In the genomic region with DNA sequence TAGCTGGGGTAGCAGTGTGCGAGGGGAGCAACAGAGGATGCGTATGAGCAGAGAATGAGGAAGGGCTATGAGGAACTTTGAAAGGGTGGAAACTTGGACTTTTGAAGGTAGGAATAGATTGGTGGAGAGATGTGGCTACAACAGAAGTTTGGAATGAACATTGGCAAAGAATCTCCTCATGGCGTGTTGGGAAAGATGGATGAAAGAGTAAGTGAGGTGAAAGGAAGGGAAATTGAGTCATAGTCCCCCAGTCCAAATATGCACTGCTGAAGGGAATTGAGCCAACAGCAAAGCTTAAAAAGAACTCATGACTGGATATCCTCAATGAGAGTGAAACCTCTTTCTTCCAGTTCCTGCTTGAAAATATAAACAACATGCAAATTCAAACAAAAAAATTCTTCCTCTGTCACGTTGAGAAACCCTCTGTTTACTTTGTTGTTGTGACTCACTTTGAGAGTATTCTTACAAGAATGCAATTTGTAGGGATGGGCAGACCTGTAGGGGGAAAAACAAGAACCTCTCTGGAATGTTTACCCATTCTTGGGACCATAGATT, we compare ENCODE assay signal across 12 cellular contexts.
DNase-seq lines count a peak whose midpoint lies in the region; ATAC-seq and TF ChIP-seq lines count a peak whose summit lies in the region.
"Had no signal": no experiment of that assay in that cellular context is flagged by ENCODE, and none has a peak within 500 bp of the region (broad histone marks: within the 10 kb centered on the region; RNA-seq: fewer than 3 reads in every experiment).

No MANE protein-coding gene starts in this region.

- H3K36me3 ChIP-seq in ACC112 (ENCODE audit: insufficient read depth, low read length) (no peaks in the 10 kb centered on the region), brain microvascular endothelial cell (replicated peaks) (no peaks in the 10 kb centered on the region), WERI-Rb-1 (no peaks in the 10 kb centered on the region), Karpas-422 (ENCODE audit: insufficient read depth, low read length) (no peaks in the 10 kb centered on the region)
- H3K36me3 ChIP-seq: BE2C, right atrium auricular region had no signal

- H3K27me3 ChIP-seq in ACC112 (ENCODE audit: insufficient read depth, low read length) (no peaks in the 10 kb centered on the region), brain microvascular endothelial cell (replicated peaks) (no peaks in the 10 kb centered on the region), WERI-Rb-1 (ENCODE audit: insufficient read depth, low read depth, severe bottlenecking) (no peaks in the 10 kb centered on the region), Karpas-422 (ENCODE audit: low read length) (no peaks in the 10 kb centered on the region)
- H3K27me3 ChIP-seq: BE2C, right atrium auricular region had no signal

- DNase-seq in HPDE6-E6E7 (ENCODE audit: extremely low spot score) (peak; percentile 54), brain microvascular endothelial cell (no peak), iris pigment epithelial cell (ENCODE audit: low read depth) (peak; percentile 97), WERI-Rb-1 (no peak), DMS79 treated with DMSO at 0.1 percent for 48 hours (lab: John Stamatoyannopoulos, UW) (no peak), Karpas-422 (no peak)
- DNase-seq: BE2C, NCI-H1436 had no signal

- no peaks in the 10 kb centered on the region for H3K79me2 ChIP-seq in ACC112 (ENCODE audit: control insufficient read depth, insufficient read depth, low read length, unreplicated experiment)
- no peaks in the 10 kb centered on the region for H3K79me2 ChIP-seq in Karpas-422 (ENCODE audit: low read length)

- no peak overlapping the region for H3K9ac ChIP-seq in Karpas-422 (ENCODE audit: low read length)

- H3K4me1 ChIP-seq in ACC112 (ENCODE audit: control insufficient read depth, insufficient read depth, low read length, unreplicated experiment) (peaks cover 58% of the 10 kb centered on the region), Karpas-422 (ENCODE audit: low read length) (peaks cover 14% of the 10 kb centered on the region)
- H3K4me1 ChIP-seq: BE2C, right atrium auricular region had no signal

- H3K4me3 ChIP-seq in ACC112 (ENCODE audit: low read depth, low read length) (0 out of 2 replicates have a peak overlapping the region, but pooled peaks have one; percentile 4), brain microvascular endothelial cell (ENCODE audit: low read depth, low read length) (no peak overlapping the region), WERI-Rb-1 (ENCODE audit: low read depth, low read length) (no peak overlapping the region), Karpas-422 (ENCODE audit: low read length) (no peak overlapping the region)
- H3K4me3 ChIP-seq: right atrium auricular region had no signal

- H3K27ac ChIP-seq in ACC112 (ENCODE audit: low read depth, low read length): peak overlapping the region; percentile 94
- peak overlapping the region; percentile 25 for H3K27ac ChIP-seq in brain microvascular endothelial cell
- no peak overlapping the region for H3K27ac ChIP-seq in WERI-Rb-1
- no peak overlapping the region for H3K27ac ChIP-seq in Karpas-422 (ENCODE audit: low read length)
- H3K27ac ChIP-seq: right atrium auricular region had no signal

- ATAC-seq in HG03354 (IDR thresholded peaks at IDR 0.05; ENCODE audit: poor library complexity, severe bottlenecking, unreplicated experiment): no peak
- ATAC-seq: activated T-helper 17 cell treated with anti-CD3 and anti-CD28 coated beads, Interleukin-2, amount 50 U/mL, for 72 hours had no signal

- in situ Hi-C loops in brain microvascular endothelial cell (cut with HindIII; ENCODE audit: low pct_ligation_motif_present, low sequenced_read_pairs): no loop called here

- no peak overlapping the region for H2AFZ ChIP-seq in ACC112 (ENCODE audit: low read length, unreplicated experiment)
- no peak overlapping the region for H2AFZ ChIP-seq in Karpas-422 (ENCODE audit: low read length)

- no peaks in the 10 kb centered on the region for H3K9me2 ChIP-seq in Karpas-422 (replicated peaks; ENCODE audit: insufficient read depth, low read length)

- no peak overlapping the region for H3K4me2 ChIP-seq in Karpas-422 (ENCODE audit: low read depth, low read length, poor library complexity, severe bottlenecking)

- no peaks in the 10 kb centered on the region for H4K20me1 ChIP-seq in Karpas-422 (ENCODE audit: insufficient read depth, low read depth, low read length)

- no peaks in the 10 kb centered on the region for H3K9me3 ChIP-seq in WERI-Rb-1 (ENCODE audit: severe bottlenecking)
- no peaks in the 10 kb centered on the region for H3K9me3 ChIP-seq in Karpas-422 (ENCODE audit: low read length)
- H3K9me3 ChIP-seq: BE2C, right atrium auricular region had no signal

- no peak for TF ChIP-seq CTCF in brain microvascular endothelial cell (IDR thresholded peaks at IDR 0.05; ENCODE audit: low read depth, low read length, missing control alignments)
- no peak for TF ChIP-seq CTCF in WERI-Rb-1 (IDR thresholded peaks at IDR 0.05; ENCODE audit: low read depth, low read length)

Comparison
In these comparisons a context has a peak if more than half of its experiments do, and no peak if none do; other contexts are left out.
1. H3K27ac ChIP-seq: peak in ACC112 (single experiment) and brain microvascular endothelial cell (single experiment); none in WERI-Rb-1 (single experiment) and Karpas-422 (single experiment).
2. DNase-seq: peak in HPDE6-E6E7 (single experiment) and iris pigment epithelial cell (single experiment); none in brain microvascular endothelial cell (single experiment), WERI-Rb-1 (single experiment), DMS79 treated with DMSO at 0.1 percent for 48 hours (single experiment) and Karpas-422 (single experiment).